8 cellular contexts compared by ENCODE assay signal in the genomic region with DNA sequence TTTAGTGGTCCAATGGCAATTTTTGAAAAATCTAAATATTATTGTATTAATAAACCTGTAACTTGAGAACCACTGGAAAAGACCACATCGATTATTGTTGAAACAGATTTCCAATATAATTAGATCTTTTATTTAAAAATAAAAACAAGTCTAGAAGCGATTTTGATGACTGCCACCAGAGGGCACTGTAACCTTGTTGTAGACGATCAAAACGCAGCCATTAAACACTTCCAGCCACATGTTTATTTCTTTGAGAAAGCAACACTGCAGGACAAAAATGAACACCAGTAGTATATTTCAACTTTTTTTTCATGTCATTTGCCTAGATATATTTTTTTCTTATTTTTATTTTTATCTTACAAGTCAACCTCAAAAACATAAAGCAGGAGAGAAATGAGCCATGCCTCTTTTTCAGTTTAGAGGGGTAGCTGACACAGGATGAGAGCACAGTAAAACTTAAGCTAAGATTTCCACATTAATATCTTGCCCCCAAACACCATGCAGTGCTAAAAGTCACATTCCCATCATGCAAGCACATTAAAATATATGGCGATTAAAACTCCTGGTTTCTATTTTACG.
DNase-seq lines count a peak whose midpoint lies in the region; ATAC-seq and TF ChIP-seq lines count a peak whose summit lies in the region.

No MANE protein-coding gene starts in this region.

- no peak overlapping the region for H3K27ac ChIP-seq in Panc1 (ENCODE audit: low read length)

- no peak overlapping the region for H3K4me3 ChIP-seq in Jurkat, Clone E6-1 (ENCODE audit: low read length)
- H3K4me3 ChIP-seq in Panc1 (ENCODE audit: low read depth in 2 of 2, low read length in 2 of 2) (no peak overlapping the region), foreskin fibroblast (ENCODE audit: low read depth in 1 of 2, low read length in 2 of 2) (no peak overlapping the region), retinal pigment epithelial cell (ENCODE audit: low read length) (no peak overlapping the region)

- no peaks in the 10 kb centered on the region for H3K36me3 ChIP-seq in Panc1 (ENCODE audit: control insufficient read depth, insufficient read depth, low read length)

- no peaks in the 10 kb centered on the region for H3K4me1 ChIP-seq in Panc1 (ENCODE audit: control insufficient read depth, insufficient read depth, low read length)

- CTCF ChIA-PET in Panc1 (lab: Charles Lee): no interaction called here

- peak; percentile 73; the same call in 1 of the 2 replicates for TF ChIP-seq CTCF in Panc1 (IDR thresholded peaks at IDR 0.05)
- TF ChIP-seq CTCF in foreskin fibroblast (IDR thresholded peaks at IDR 0.05; ENCODE audit: low read depth, low read length): peak; percentile 44
- peak; percentile 61 for TF ChIP-seq CTCF in retinal pigment epithelial cell (conservative IDR thresholded peaks at IDR 0.05; ENCODE audit: low read depth, low read length)

- H3K27me3 ChIP-seq in Panc1 (ENCODE audit: control insufficient read depth, insufficient read depth, low read length): no peaks in the 10 kb centered on the region

- POLR2A ChIA-PET in Panc1 (lab: Charles Lee): no interaction called here

- no peaks in the 10 kb centered on the region for H3K9me3 ChIP-seq in Panc1 (ENCODE audit: control insufficient read depth, insufficient read depth, low read depth, low read length)

- intact Hi-C loops in Panc1 (cut with micrococcal nuclease; ENCODE audit: unreplicated experiment): loop anchor here (2.0 to 10.0 kb wide), 4 partner anchors 216 to 520 kb away; no protein-coding TSS in a partner anchor

- ATAC-seq in Panc1 (no peak), HG02852 (IDR thresholded peaks at IDR 0.05; ENCODE audit: unreplicated experiment) (no peak), GM18502 (IDR thresholded peaks at IDR 0.05; ENCODE audit: poor library complexity, unreplicated experiment) (no peak)

- BruUV-seq in Panc1 (replicated peaks; lab: Mats Ljungman, UMichigan): no TSS peak

- DNase-seq in D341Med (ENCODE audit: low spot score) (peak; percentile 48), Panc1 (ENCODE audit: low read depth, low spot score) (peak; percentile 33), activated T-helper 1 cell treated with Interleukin-2 at 50 U/mL for 16 hours (ENCODE audit: low read depth) (peak; percentile 28), foreskin fibroblast (peak; percentile 41 to 80), retinal pigment epithelial cell (ENCODE audit: low read depth) (peak; percentile 30)
- peak; percentile 71 for DNase-seq in Jurkat, Clone E6-1 (ENCODE audit: low read depth, low spot score)

- in situ Hi-C loops in Panc1 (cut with HindIII; ENCODE audit: low pct_unique_long_range_greater_than_20kb, low sequenced_read_pairs): no loop called here
